1 cellular context compared by ENCODE assay signal in the genomic region with DNA sequence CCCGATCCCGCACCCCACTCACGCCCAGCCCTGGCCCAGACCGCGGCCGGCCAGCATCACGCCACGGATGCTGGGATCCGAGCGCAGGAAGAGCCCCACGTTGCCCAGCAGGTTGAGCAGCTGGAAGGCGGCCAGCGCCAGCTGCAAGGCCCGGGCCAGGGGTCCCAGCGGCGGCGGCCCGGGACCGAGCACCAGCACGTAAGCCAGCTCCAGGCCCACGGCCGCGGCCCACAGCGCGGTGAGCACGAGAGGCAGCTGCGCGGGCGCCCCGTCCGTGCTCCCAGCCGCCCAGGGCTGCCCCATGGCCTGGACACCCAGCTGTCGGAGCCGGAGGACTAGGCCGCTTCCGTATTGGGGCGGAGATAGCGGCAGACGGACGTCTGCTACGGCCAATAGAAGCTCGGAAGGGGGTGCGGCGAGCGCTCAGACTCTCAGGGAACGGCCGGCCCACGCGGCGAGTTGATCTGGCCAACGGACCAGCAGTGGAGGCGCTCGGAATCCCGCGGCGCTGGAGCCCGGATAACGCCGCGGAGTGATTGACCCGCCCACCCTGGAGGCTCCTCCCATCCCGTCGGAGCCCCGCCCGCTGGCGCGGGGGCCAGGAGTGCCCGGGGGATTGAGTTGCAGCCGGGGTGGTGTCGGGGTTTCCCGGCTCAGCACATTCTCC.
TF ChIP-seq lines count a peak whose summit lies in the region.

A gene with protein sequence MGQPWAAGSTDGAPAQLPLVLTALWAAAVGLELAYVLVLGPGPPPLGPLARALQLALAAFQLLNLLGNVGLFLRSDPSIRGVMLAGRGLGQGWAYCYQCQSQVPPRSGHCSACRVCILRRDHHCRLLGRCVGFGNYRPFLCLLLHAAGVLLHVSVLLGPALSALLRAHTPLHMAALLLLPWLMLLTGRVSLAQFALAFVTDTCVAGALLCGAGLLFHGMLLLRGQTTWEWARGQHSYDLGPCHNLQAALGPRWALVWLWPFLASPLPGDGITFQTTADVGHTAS (minus strand): TSS at position 348 of the 667 bp plus-strand sequence. CDS start 45 bp downstream, at position 303.

TF ChIP-seq in HepG2, 621 proteins besides CTCF, POLR2A, EP300 and RAD21 (continued from another document and continues in another):
- TF ChIP-seq, protein P1, sequence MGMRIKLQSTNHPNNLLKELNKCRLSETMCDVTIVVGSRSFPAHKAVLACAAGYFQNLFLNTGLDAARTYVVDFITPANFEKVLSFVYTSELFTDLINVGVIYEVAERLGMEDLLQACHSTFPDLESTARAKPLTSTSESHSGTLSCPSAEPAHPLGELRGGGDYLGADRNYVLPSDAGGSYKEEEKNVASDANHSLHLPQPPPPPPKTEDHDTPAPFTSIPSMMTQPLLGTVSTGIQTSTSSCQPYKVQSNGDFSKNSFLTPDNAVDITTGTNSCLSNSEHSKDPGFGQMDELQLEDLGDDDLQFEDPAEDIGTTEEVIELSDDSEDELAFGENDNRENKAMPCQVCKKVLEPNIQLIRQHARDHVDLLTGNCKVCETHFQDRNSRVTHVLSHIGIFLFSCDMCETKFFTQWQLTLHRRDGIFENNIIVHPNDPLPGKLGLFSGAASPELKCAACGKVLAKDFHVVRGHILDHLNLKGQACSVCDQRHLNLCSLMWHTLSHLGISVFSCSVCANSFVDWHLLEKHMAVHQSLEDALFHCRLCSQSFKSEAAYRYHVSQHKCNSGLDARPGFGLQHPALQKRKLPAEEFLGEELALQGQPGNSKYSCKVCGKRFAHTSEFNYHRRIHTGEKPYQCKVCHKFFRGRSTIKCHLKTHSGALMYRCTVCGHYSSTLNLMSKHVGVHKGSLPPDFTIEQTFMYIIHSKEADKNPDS (CRISPR knock-in tag; IDR thresholded peaks at IDR 0.05): no peak
- TF ChIP-seq HHEX (CRISPR knock-in tag; IDR thresholded peaks at IDR 0.05): no peak
- TF ChIP-seq FOXK1 (CRISPR knock-in tag; IDR thresholded peaks at IDR 0.05; ENCODE audit: borderline replicate concordance, low read depth): peak; percentile 21; the same call in 1 of the 2 replicates
- no peak for TF ChIP-seq PHF5A (CRISPR knock-in tag; IDR thresholded peaks at IDR 0.05; ENCODE audit: low read depth, unreplicated experiment)
- no peak for TF ChIP-seq CEBPB (IDR thresholded peaks at IDR 0.05; ENCODE audit: borderline replicate concordance, low read depth, low read length)
- no peak for TF ChIP-seq ZNF619 (CRISPR knock-in tag; IDR thresholded peaks at IDR 0.05)
- no peak for TF ChIP-seq ZNF10 (CRISPR knock-in tag; IDR thresholded peaks at IDR 0.05; ENCODE audit: borderline replicate concordance, low read depth)
- TF ChIP-seq SOX13 (IDR thresholded peaks at IDR 0.05): no peak
- TF ChIP-seq SOX13 (CRISPR knock-in tag; conservative IDR thresholded peaks at IDR 0.05 in 1 of 2, IDR thresholded peaks at IDR 0.05 in 1 of 2): no peak
- TF ChIP-seq, protein P2, sequence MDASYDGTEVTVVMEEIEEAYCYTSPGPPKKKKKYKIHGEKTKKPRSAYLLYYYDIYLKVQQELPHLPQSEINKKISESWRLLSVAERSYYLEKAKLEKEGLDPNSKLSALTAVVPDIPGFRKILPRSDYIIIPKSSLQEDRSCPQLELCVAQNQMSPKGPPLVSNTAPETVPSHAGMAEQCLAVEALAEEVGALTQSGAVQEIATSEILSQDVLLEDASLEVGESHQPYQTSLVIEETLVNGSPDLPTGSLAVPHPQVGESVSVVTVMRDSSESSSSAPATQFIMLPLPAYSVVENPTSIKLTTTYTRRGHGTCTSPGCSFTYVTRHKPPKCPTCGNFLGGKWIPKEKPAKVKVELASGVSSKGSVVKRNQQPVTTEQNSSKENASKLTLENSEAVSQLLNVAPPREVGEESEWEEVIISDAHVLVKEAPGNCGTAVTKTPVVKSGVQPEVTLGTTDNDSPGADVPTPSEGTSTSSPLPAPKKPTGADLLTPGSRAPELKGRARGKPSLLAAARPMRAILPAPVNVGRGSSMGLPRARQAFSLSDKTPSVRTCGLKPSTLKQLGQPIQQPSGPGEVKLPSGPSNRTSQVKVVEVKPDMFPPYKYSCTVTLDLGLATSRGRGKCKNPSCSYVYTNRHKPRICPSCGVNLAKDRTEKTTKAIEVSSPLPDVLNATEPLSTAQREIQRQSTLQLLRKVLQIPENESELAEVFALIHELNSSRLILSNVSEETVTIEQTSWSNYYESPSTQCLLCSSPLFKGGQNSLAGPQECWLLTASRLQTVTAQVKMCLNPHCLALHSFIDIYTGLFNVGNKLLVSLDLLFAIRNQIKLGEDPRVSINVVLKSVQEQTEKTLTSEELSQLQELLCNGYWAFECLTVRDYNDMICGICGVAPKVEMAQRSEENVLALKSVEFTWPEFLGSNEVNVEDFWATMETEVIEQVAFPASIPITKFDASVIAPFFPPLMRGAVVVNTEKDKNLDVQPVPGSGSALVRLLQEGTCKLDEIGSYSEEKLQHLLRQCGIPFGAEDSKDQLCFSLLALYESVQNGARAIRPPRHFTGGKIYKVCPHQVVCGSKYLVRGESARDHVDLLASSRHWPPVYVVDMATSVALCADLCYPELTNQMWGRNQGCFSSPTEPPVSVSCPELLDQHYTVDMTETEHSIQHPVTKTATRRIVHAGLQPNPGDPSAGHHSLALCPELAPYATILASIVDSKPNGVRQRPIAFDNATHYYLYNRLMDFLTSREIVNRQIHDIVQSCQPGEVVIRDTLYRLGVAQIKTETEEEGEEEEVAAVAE (CRISPR knock-in tag; IDR thresholded peaks at IDR 0.05; ENCODE audit: borderline replicate concordance): no peak
- no peak for TF ChIP-seq NAIF1 (CRISPR knock-in tag; IDR thresholded peaks at IDR 0.05; ENCODE audit: borderline replicate concordance)
- peak; percentile 97 for TF ChIP-seq SP2 (CRISPR knock-in tag; IDR thresholded peaks at IDR 0.05)
- TF ChIP-seq NFIB (CRISPR knock-in tag; IDR thresholded peaks at IDR 0.05; ENCODE audit: borderline replicate concordance): no peak
- no peak for TF ChIP-seq RORA (CRISPR knock-in tag; IDR thresholded peaks at IDR 0.05)
- no peak for TF ChIP-seq ZBTB7B (CRISPR knock-in tag; IDR thresholded peaks at IDR 0.05)
- TF ChIP-seq MXI1 (IDR thresholded peaks at IDR 0.05; ENCODE audit: borderline replicate concordance, low read depth, low read length): peak; percentile 71; the same call in 1 of the 3 replicates
- peak; percentile 75 for TF ChIP-seq RBM39 (IDR thresholded peaks at IDR 0.05; ENCODE audit: low read depth, low read length, poor library complexity, severe bottlenecking)
- no peak for TF ChIP-seq HMG20B (CRISPR knock-in tag; conservative IDR thresholded peaks at IDR 0.05)
- TF ChIP-seq, protein P3, sequence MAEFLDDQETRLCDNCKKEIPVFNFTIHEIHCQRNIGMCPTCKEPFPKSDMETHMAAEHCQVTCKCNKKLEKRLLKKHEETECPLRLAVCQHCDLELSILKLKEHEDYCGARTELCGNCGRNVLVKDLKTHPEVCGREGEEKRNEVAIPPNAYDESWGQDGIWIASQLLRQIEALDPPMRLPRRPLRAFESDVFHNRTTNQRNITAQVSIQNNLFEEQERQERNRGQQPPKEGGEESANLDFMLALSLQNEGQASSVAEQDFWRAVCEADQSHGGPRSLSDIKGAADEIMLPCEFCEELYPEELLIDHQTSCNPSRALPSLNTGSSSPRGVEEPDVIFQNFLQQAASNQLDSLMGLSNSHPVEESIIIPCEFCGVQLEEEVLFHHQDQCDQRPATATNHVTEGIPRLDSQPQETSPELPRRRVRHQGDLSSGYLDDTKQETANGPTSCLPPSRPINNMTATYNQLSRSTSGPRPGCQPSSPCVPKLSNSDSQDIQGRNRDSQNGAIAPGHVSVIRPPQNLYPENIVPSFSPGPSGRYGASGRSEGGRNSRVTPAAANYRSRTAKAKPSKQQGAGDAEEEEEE (CRISPR knock-in tag; IDR thresholded peaks at IDR 0.05; ENCODE audit: borderline replicate concordance): no peak
- TF ChIP-seq, protein P4, sequence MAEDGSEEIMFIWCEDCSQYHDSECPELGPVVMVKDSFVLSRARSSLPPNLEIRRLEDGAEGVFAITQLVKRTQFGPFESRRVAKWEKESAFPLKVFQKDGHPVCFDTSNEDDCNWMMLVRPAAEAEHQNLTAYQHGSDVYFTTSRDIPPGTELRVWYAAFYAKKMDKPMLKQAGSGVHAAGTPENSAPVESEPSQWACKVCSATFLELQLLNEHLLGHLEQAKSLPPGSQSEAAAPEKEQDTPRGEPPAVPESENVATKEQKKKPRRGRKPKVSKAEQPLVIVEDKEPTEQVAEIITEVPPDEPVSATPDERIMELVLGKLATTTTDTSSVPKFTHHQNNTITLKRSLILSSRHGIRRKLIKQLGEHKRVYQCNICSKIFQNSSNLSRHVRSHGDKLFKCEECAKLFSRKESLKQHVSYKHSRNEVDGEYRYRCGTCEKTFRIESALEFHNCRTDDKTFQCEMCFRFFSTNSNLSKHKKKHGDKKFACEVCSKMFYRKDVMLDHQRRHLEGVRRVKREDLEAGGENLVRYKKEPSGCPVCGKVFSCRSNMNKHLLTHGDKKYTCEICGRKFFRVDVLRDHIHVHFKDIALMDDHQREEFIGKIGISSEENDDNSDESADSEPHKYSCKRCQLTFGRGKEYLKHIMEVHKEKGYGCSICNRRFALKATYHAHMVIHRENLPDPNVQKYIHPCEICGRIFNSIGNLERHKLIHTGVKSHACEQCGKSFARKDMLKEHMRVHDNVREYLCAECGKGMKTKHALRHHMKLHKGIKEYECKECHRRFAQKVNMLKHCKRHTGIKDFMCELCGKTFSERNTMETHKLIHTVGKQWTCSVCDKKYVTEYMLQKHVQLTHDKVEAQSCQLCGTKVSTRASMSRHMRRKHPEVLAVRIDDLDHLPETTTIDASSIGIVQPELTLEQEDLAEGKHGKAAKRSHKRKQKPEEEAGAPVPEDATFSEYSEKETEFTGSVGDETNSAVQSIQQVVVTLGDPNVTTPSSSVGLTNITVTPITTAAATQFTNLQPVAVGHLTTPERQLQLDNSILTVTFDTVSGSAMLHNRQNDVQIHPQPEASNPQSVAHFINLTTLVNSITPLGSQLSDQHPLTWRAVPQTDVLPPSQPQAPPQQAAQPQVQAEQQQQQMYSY (CRISPR knock-in tag; IDR thresholded peaks at IDR 0.05): peak; percentile 58; the same call in 1 of the 2 replicates
- TF ChIP-seq ZKSCAN8 (CRISPR knock-in tag; IDR thresholded peaks at IDR 0.05; ENCODE audit: borderline replicate concordance): no peak
- no peak for TF ChIP-seq XBP1 (CRISPR knock-in tag; IDR thresholded peaks at IDR 0.05)
- peak; percentile 84; the same call in 1 of the 2 replicates for TF ChIP-seq ATF7-NPFF (CRISPR knock-in tag; IDR thresholded peaks at IDR 0.05; ENCODE audit: low read depth)
- TF ChIP-seq, protein P5, sequence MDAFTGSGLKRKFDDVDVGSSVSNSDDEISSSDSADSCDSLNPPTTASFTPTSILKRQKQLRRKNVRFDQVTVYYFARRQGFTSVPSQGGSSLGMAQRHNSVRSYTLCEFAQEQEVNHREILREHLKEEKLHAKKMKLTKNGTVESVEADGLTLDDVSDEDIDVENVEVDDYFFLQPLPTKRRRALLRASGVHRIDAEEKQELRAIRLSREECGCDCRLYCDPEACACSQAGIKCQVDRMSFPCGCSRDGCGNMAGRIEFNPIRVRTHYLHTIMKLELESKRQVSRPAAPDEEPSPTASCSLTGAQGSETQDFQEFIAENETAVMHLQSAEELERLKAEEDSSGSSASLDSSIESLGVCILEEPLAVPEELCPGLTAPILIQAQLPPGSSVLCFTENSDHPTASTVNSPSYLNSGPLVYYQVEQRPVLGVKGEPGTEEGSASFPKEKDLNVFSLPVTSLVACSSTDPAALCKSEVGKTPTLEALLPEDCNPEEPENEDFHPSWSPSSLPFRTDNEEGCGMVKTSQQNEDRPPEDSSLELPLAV (CRISPR knock-in tag; conservative IDR thresholded peaks at IDR 0.05; ENCODE audit: low read depth): no peak
- TF ChIP-seq SOX5 (CRISPR knock-in tag; IDR thresholded peaks at IDR 0.05; ENCODE audit: borderline replicate concordance): no peak; the same call in 1 of the 2 replicates
- TF ChIP-seq, protein P6, sequence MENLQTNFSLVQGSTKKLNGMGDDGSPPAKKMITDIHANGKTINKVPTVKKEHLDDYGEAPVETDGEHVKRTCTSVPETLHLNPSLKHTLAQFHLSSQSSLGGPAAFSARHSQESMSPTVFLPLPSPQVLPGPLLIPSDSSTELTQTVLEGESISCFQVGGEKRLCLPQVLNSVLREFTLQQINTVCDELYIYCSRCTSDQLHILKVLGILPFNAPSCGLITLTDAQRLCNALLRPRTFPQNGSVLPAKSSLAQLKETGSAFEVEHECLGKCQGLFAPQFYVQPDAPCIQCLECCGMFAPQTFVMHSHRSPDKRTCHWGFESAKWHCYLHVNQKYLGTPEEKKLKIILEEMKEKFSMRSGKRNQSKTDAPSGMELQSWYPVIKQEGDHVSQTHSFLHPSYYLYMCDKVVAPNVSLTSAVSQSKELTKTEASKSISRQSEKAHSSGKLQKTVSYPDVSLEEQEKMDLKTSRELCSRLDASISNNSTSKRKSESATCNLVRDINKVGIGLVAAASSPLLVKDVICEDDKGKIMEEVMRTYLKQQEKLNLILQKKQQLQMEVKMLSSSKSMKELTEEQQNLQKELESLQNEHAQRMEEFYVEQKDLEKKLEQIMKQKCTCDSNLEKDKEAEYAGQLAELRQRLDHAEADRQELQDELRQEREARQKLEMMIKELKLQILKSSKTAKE (CRISPR knock-in tag; IDR thresholded peaks at IDR 0.05; ENCODE audit: borderline replicate concordance): no peak
- no peak for TF ChIP-seq PCBP1 (IDR thresholded peaks at IDR 0.05; ENCODE audit: borderline replicate concordance, low read depth, low read length)
- TF ChIP-seq, protein P7, sequence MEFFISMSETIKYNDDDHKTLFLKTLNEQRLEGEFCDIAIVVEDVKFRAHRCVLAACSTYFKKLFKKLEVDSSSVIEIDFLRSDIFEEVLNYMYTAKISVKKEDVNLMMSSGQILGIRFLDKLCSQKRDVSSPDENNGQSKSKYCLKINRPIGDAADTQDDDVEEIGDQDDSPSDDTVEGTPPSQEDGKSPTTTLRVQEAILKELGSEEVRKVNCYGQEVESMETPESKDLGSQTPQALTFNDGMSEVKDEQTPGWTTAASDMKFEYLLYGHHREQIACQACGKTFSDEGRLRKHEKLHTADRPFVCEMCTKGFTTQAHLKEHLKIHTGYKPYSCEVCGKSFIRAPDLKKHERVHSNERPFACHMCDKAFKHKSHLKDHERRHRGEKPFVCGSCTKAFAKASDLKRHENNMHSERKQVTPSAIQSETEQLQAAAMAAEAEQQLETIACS (CRISPR knock-in tag; IDR thresholded peaks at IDR 0.05): no peak
- peak; percentile 90 for TF ChIP-seq YEATS4 (CRISPR knock-in tag; IDR thresholded peaks at IDR 0.05; ENCODE audit: borderline replicate concordance)
- 0 out of 2 replicates have a peak, but pooled peaks have one; percentile 13 for TF ChIP-seq SRF (IDR thresholded peaks at IDR 0.05; ENCODE audit: low read depth, low read length)
- TF ChIP-seq, protein P8, sequence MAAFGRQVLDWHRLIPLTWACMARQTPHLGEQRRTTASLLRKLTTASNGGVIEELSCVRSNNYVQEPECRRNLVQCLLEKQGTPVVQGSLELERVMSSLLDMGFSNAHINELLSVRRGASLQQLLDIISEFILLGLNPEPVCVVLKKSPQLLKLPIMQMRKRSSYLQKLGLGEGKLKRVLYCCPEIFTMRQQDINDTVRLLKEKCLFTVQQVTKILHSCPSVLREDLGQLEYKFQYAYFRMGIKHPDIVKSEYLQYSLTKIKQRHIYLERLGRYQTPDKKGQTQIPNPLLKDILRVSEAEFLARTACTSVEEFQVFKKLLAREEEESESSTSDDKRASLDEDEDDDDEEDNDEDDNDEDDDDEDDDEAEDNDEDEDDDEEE (CRISPR knock-in tag; IDR thresholded peaks at IDR 0.05): no peak
- TF ChIP-seq NFE2L1 (CRISPR knock-in tag; IDR thresholded peaks at IDR 0.05; ENCODE audit: borderline replicate concordance): no peak
- TF ChIP-seq, protein P9, sequence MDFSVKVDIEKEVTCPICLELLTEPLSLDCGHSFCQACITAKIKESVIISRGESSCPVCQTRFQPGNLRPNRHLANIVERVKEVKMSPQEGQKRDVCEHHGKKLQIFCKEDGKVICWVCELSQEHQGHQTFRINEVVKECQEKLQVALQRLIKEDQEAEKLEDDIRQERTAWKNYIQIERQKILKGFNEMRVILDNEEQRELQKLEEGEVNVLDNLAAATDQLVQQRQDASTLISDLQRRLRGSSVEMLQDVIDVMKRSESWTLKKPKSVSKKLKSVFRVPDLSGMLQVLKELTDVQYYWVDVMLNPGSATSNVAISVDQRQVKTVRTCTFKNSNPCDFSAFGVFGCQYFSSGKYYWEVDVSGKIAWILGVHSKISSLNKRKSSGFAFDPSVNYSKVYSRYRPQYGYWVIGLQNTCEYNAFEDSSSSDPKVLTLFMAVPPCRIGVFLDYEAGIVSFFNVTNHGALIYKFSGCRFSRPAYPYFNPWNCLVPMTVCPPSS (IDR thresholded peaks at IDR 0.05): no peak
